ENCODE assay signal across 8 cellular contexts in the genomic region with DNA sequence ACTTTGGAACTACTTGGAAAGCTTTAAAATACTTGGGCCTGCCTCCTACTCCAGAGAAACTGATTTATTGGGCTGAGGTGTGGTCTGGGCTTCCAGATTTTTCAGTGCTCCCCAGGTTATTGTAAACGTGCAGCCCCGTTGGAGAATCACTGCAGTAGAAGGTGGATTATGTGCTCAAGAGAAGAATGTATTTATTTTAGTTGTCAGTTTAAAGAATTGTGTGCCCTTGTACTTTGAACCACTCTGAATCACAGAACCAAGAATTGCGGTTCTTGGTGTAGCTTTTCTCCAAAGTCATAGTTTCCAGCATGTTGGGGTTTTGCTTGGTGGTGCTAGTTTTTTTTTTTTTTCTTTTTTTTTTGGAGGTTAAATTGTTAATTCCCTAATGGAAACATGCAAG. TPM values are rescaled to one million over a fixed set of nuclear protein-coding genes. Genes with fewer than 3 reads are reported as not detected.
DNase-seq lines count a peak whose midpoint lies in the region; ATAC-seq and TF ChIP-seq lines count a peak whose summit lies in the region.

No MANE protein-coding gene starts in this region.

- peaks cover 36% of the 10 kb centered on the region for H3K4me1 ChIP-seq in suprapubic skin
- peaks cover 39% of the 10 kb centered on the region for H3K4me1 ChIP-seq in body of pancreas

- 25% methylated on average over 3 of the region's 3 CpGs for WGBS in suprapubic skin
- WGBS in body of pancreas, 2 donors, result 6 to 7% methylated on average over 3 of the region's 3 CpGs

- H3K9me3 Mint-ChIP-seq in activated naive CD8-positive, alpha-beta T cell treated with anti-CD3 and anti-CD28 coated beads for 36 hours, result peaks cover 21% of the 10 kb centered on the region

- H3K36me3 Mint-ChIP-seq in activated naive CD8-positive, alpha-beta T cell treated with anti-CD3 and anti-CD28 coated beads for 36 hours, result peaks cover 84% of the 10 kb centered on the region

- H3K27ac ChIP-seq in suprapubic skin, result peak overlapping the region; percentile 95
- peak overlapping the region in 2 of 4 donors; percentile 75 to 91 for H3K27ac ChIP-seq in body of pancreas

- H3K4me1 Mint-ChIP-seq in activated naive CD8-positive, alpha-beta T cell treated with anti-CD3 and anti-CD28 coated beads for 36 hours, result peaks cover 51% of the 10 kb centered on the region

- TF ChIP-seq POLR2A in suprapubic skin (IDR thresholded peaks at IDR 0.05) (no peak), body of pancreas (IDR thresholded peaks at IDR 0.05) (no peak)

- no peaks in the 10 kb centered on the region for H3K27me3 Mint-ChIP-seq in activated naive CD8-positive, alpha-beta T cell treated with anti-CD3 and anti-CD28 coated beads for 36 hours

- no peaks in the 10 kb centered on the region for H3K36me3 ChIP-seq in kidney epithelial cell (ENCODE audit: control insufficient read depth, insufficient read depth, low read length)
- peaks cover 20% of the 10 kb centered on the region for H3K36me3 ChIP-seq in suprapubic skin
- H3K36me3 ChIP-seq in body of pancreas (replicated peaks in 1 of 2; ENCODE audit: insufficient read depth in 1 of 2, low read depth in 2 of 2), result no peaks in the 10 kb centered on the region

- H3K27ac Mint-ChIP-seq in activated naive CD8-positive, alpha-beta T cell treated with anti-CD3 and anti-CD28 coated beads for 36 hours, result peak overlapping the region; percentile 93

- peaks cover 6% of the 10 kb centered on the region for H3K9me3 ChIP-seq in suprapubic skin
- no peaks in the 10 kb centered on the region for H3K9me3 ChIP-seq in body of pancreas

- H3K27me3 ChIP-seq in kidney epithelial cell (ENCODE audit: control insufficient read depth, insufficient read depth, low read length) (no peaks in the 10 kb centered on the region), suprapubic skin (no peaks in the 10 kb centered on the region), body of pancreas (no peaks in the 10 kb centered on the region)

- peak; percentile 17 to 18 for DNase-seq in activated CD4-positive, alpha-beta T cell treated with anti-CD3 and anti-CD28 coated beads for 4 hours
- DNase-seq in activated CD4-positive, alpha-beta T cell treated with anti-CD3 and anti-CD28 coated beads for 1 hour, result no peak
- no peak for DNase-seq in activated naive CD8-positive, alpha-beta T cell treated with anti-CD3 and anti-CD28 coated beads for 36 hours
- DNase-seq in kidney epithelial cell (ENCODE audit: low read depth), result no peak
- no peak for DNase-seq in suprapubic skin (ENCODE audit: low spot score in 2 of 2)
- DNase-seq in left lobe of liver (ENCODE audit: low spot score), result no peak
- no peak for DNase-seq in posterior cingulate gyrus
- DNase-seq in body of pancreas, result no peak

- intact Hi-C loops in posterior cingulate gyrus (cut with DNase I) (no loop called here), body of pancreas (cut with DNase I) (no loop called here)

- no peak for TF ChIP-seq CTCF in kidney epithelial cell (IDR thresholded peaks at IDR 0.05; ENCODE audit: insufficient read depth, low read length, poor library complexity, severe bottlenecking)
- TF ChIP-seq CTCF in suprapubic skin (IDR thresholded peaks at IDR 0.05), result no peak
- no peak for TF ChIP-seq CTCF in body of pancreas (IDR thresholded peaks at IDR 0.05)

- H3K4me3 ChIP-seq in kidney epithelial cell (ENCODE audit: low read depth, low read length) (peak overlapping the region; percentile 62), suprapubic skin (peak overlapping the region; percentile 97), body of pancreas (peak overlapping the region in 1 of 2 donors; percentile 65)

- H3K4me3 Mint-ChIP-seq in activated naive CD8-positive, alpha-beta T cell treated with anti-CD3 and anti-CD28 coated beads for 36 hours, result peak overlapping the region; percentile 91

- no peak for TF ChIP-seq EP300 in suprapubic skin (IDR thresholded peaks at IDR 0.05)

- ATAC-seq in left lobe of liver (no peak), body of pancreas (no peak)

RNA-seq across cellular contexts. Expression of gene TATDN2, which starts 1.6 kb away (rescaled TPM):
- total RNA-seq in activated naive CD8-positive, alpha-beta T cell treated with anti-CD3 and anti-CD28 coated beads for 36 hours, result 10 to 100 TPM; 41.6 to 48.5 TPM
- total RNA-seq in kidney epithelial cell, result 14.8 and 16.4 TPM in 2 replicates
- total RNA-seq in suprapubic skin, result 10 to 100 TPM; 22.1 to 33.7 (median 26.3) TPM
- total RNA-seq in left lobe of liver, result 12.9 TPM
- 10 to 100 TPM; 15.3 to 19.8 TPM for total RNA-seq in body of pancreas

RNA-seq across cellular contexts. Expression of gene GHRL, which starts 42.9 kb away (rescaled TPM):
- under 1 TPM; 0.38 to 0.41 TPM for total RNA-seq in activated naive CD8-positive, alpha-beta T cell treated with anti-CD3 and anti-CD28 coated beads for 36 hours
- not detected in 2 replicates for total RNA-seq in kidney epithelial cell
- under 1 TPM in 1 of 4 donors, not detected in 3; 0.80 TPM for total RNA-seq in suprapubic skin
- 0.30 TPM for total RNA-seq in left lobe of liver
- 1 to 10 TPM; 3.6 to 4.2 TPM for total RNA-seq in body of pancreas

Comparison
In these comparisons a context has a peak if more than half of its experiments do, and no peak if none do; other contexts are left out.
1. DNase-seq: peak in activated CD4-positive, alpha-beta T cell treated with anti-CD3 and anti-CD28 coated beads for 4 hours (2 of 2); none in activated CD4-positive, alpha-beta T cell treated with anti-CD3 and anti-CD28 coated beads for 1 hour (single experiment), activated naive CD8-positive, alpha-beta T cell treated with anti-CD3 and anti-CD28 coated beads for 36 hours (single experiment), kidney epithelial cell (single experiment), suprapubic skin (0 of 2), left lobe of liver (single experiment), posterior cingulate gyrus (0 of 10) and body of pancreas (0 of 4).